Comparison of ENCODE assay signal across 8 cellular contexts in the genomic region with DNA sequence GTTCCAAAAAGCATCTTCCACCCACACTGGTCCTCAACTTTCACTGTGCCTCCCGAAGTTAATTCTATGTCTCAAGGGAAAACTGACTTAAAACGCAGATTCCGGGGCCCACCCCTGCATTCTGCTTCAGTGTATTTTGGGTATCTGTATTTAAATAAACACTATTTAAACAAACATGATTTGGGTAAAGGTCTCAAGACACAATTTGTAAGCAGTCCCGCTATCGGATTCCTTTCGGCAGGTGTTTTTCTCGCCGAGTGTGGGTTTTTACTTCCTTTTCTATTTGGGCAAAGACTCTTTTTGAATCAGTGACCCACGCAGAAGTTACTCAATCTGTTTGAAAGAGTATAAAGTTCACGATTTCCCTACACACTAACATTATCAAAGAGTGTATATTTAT. TPM values are rescaled to one million over a fixed set of nuclear protein-coding genes. Genes with fewer than 3 reads are reported as not detected.
DNase-seq lines count a peak whose midpoint lies in the region; ATAC-seq and TF ChIP-seq lines count a peak whose summit lies in the region.

No MANE protein-coding gene starts in this region.

- H3K36me3 ChIP-seq in CD8-positive, alpha-beta T cell (ENCODE audit: insufficient read depth, low read length) = no peaks in the 10 kb centered on the region
- H3K36me3 ChIP-seq in Loucy (ENCODE audit: insufficient read depth, low read length) (no peaks in the 10 kb centered on the region), neuronal stem cell (replicated peaks in 1 of 2; ENCODE audit: control insufficient read depth in 2 of 2, insufficient read depth in 2 of 2, low read length in 2 of 2) (peaks cover 3 to 41% of the 10 kb centered on the region in 2 donors)

- no peak overlapping the region for H4K91ac ChIP-seq in neuronal stem cell (ENCODE audit: low read depth, low read length, poor library complexity)

- no peak for ATAC-seq in CD8-positive, alpha-beta T cell
- ATAC-seq in HG03342 (IDR thresholded peaks at IDR 0.05; ENCODE audit: unreplicated experiment) = no peak

- no peaks in the 10 kb centered on the region for H3K9me3 ChIP-seq in CD8-positive, alpha-beta T cell (ENCODE audit: low read length)
- no peaks in the 10 kb centered on the region for H3K9me3 ChIP-seq in Loucy (ENCODE audit: insufficient read depth, low read depth, low read length)
- no peaks in the 10 kb centered on the region for H3K9me3 ChIP-seq in neuronal stem cell (replicated peaks in 1 of 2; ENCODE audit: control insufficient read depth in 2 of 2, insufficient read depth in 1 of 2, low read depth in 1 of 2, low read length in 2 of 2)

- no peak overlapping the region for H3K27ac ChIP-seq in CD8-positive, alpha-beta T cell (ENCODE audit: low read depth, low read length)
- H3K27ac ChIP-seq in dorsolateral prefrontal cortex (peak overlapping the region in 17 of 59 donors; percentile 67 to 92 (median 89)), neuronal stem cell (replicated peaks; ENCODE audit: low read length) (no peak overlapping the region)

- H2BK120ac ChIP-seq in neuronal stem cell (ENCODE audit: low read depth, low read length) = no peak overlapping the region

- H3K9me3 Mint-ChIP-seq in CD8-positive, alpha-beta T cell = no peaks in the 10 kb centered on the region

- no peak for TF ChIP-seq CTCF in CD8-positive, alpha-beta T cell (IDR thresholded peaks at IDR 0.05)
- no peak for TF ChIP-seq CTCF in Loucy (conservative IDR thresholded peaks at IDR 0.05; ENCODE audit: low read length)
- TF ChIP-seq CTCF in dorsolateral prefrontal cortex (IDR thresholded peaks at IDR 0.05 in 54 of 56, conservative IDR thresholded peaks at IDR 0.05 in 2 of 56; ENCODE audit: low read depth in 1 of 56, partially characterized antibody in 56 of 56) = no peak

- peak overlapping the region; percentile 58 for H3K4me3 ChIP-seq in CD8-positive, alpha-beta T cell (ENCODE audit: low read depth, low read length)
- H3K4me3 ChIP-seq in Loucy (ENCODE audit: low read length, poor library complexity, severe bottlenecking) (peak overlapping the region; percentile 82), dorsolateral prefrontal cortex (peak overlapping the region in 56 of 59 donors; percentile 6 to 99 (median 88)), neuronal stem cell (ENCODE audit: low read length in 2 of 2) (peak overlapping the region in 1 of 2 donors; percentile 86)

- H4K20me1 ChIP-seq in Loucy (ENCODE audit: insufficient read depth, low read length, poor library complexity, severe bottlenecking) = peaks cover 48% of the 10 kb centered on the region

- no peaks in the 10 kb centered on the region for H3K9me2 ChIP-seq in Loucy (replicated peaks; ENCODE audit: low read depth, low read length)

- H3K79me2 ChIP-seq in Loucy (ENCODE audit: insufficient read depth, low read length) = peaks cover 61% of the 10 kb centered on the region

- H3K27me3 ChIP-seq in CD8-positive, alpha-beta T cell (ENCODE audit: insufficient read depth, low read length) = no peaks in the 10 kb centered on the region
- H3K27me3 ChIP-seq in Loucy (ENCODE audit: insufficient read depth, low read length, poor library complexity, severe bottlenecking) (peaks cover 4% of the 10 kb centered on the region), dorsolateral prefrontal cortex (no peaks in the 10 kb centered on the region), neuronal stem cell (ENCODE audit: control insufficient read depth in 3 of 3, insufficient read depth in 3 of 3, low read depth in 1 of 3, low read length in 3 of 3) (no peaks in the 10 kb centered on the region)

- peaks cover 59% of the 10 kb centered on the region for H3K4me1 Mint-ChIP-seq in CD8-positive, alpha-beta T cell (ENCODE audit: low read depth)

- no peak for DNase-seq in CD8-positive, alpha-beta T cell
- DNase-seq in dorsolateral prefrontal cortex = no peak
- no peak for DNase-seq in neuronal stem cell (ENCODE audit: low spot score)
- DNase-seq in ecto neural progenitor cell (ENCODE audit: low spot score) = no peak
- no peak for DNase-seq in activated gamma-delta T cell treated with Interleukin-2 at 50 U/mL for 16 hours
- DNase-seq in superior temporal gyrus (ENCODE audit: extremely low spot score) = no peak

- H3K27ac Mint-ChIP-seq in CD8-positive, alpha-beta T cell = peak overlapping the region; percentile 94

- no peak overlapping the region for H3K14ac ChIP-seq in neuronal stem cell (ENCODE audit: low read length)

- no CpG with 5 or more reads among the region's 10 CpGs for WGBS in neuronal stem cell (ENCODE audit: extremely low coverage in 2 of 2, insufficient read length in 2 of 2, insufficient replicate concordance in 1 of 2), 2 donors

- POLR2A ChIA-PET in CD8-positive, alpha-beta T cell (lab: Charles Lee) = no interaction called here

- peak overlapping the region; percentile 87 for H3K4me3 Mint-ChIP-seq in CD8-positive, alpha-beta T cell

- H4K8ac ChIP-seq in neuronal stem cell (ENCODE audit: low read depth, low read length) = no peak overlapping the region

- peak overlapping the region; percentile 99 for H3K9ac ChIP-seq in Loucy (ENCODE audit: low read depth, low read length, poor library complexity, severe bottlenecking)
- no peak overlapping the region for H3K9ac ChIP-seq in neuronal stem cell (ENCODE audit: low read depth, low read length, poor library complexity)

- no peaks in the 10 kb centered on the region for H3K27me3 Mint-ChIP-seq in CD8-positive, alpha-beta T cell (ENCODE audit: low read depth)

- H2BK5ac ChIP-seq in neuronal stem cell (ENCODE audit: low read length) = no peak overlapping the region

- H3K4ac ChIP-seq in neuronal stem cell (ENCODE audit: low read length) = no peak overlapping the region

- H3K4me2 ChIP-seq in Loucy (ENCODE audit: low read depth, low read length, poor library complexity, severe bottlenecking) (peak overlapping the region; percentile 94), neuronal stem cell (ENCODE audit: insufficient read depth, low read length, poor library complexity, severe bottlenecking) (peak overlapping the region; percentile 40)

- peaks cover 3% of the 10 kb centered on the region for H3K79me1 ChIP-seq in neuronal stem cell (ENCODE audit: low read depth, low read length)

- no peak overlapping the region for H3K23ac ChIP-seq in neuronal stem cell (ENCODE audit: low read depth, low read length, poor library complexity)

- no peak overlapping the region for H2BK15ac ChIP-seq in neuronal stem cell (ENCODE audit: low read length)

- intact Hi-C loops in CD8-positive, alpha-beta T cell (cut with DNase I, micrococcal nuclease) = loop anchor here (1.0 to 5.0 kb wide), 3 partner anchors 20 to 810 kb away; a partner anchor contains a TSS
- intact Hi-C loops in dorsolateral prefrontal cortex (cut with DNase I) = loop anchor here (5.0 kb wide), 2 partner anchors 40 kb away; no protein-coding TSS in a partner anchor

- no peak overlapping the region for H2AK5ac ChIP-seq in neuronal stem cell (ENCODE audit: low read depth, low read length)

- no peak overlapping the region for H2AFZ ChIP-seq in Loucy (ENCODE audit: low read length)
- H2AFZ ChIP-seq in neuronal stem cell (ENCODE audit: low read length) = no peak overlapping the region

- H2BK12ac ChIP-seq in neuronal stem cell (ENCODE audit: low read length) = no peak overlapping the region

- H3K36me3 Mint-ChIP-seq in CD8-positive, alpha-beta T cell = peaks cover 15% of the 10 kb centered on the region

- CTCF ChIA-PET in CD8-positive, alpha-beta T cell (lab: Charles Lee) = interaction anchor here (0.9 to 7.3 kb wide), 4 partner anchors 17 to 99 kb away, joined by 3 to 52 read pairs (median 21); no protein-coding TSS in a partner anchor

- peaks cover 27% of the 10 kb centered on the region for H3K4me1 ChIP-seq in CD8-positive, alpha-beta T cell (ENCODE audit: insufficient read depth, low read length)
- H3K4me1 ChIP-seq in Loucy (ENCODE audit: insufficient read depth, low read length, poor library complexity, severe bottlenecking) = peaks cover 52% of the 10 kb centered on the region
- H3K4me1 ChIP-seq in neuronal stem cell (ENCODE audit: control insufficient read depth in 2 of 2, insufficient read depth in 1 of 2, low read depth in 1 of 2, low read length in 2 of 2) = peaks cover 5 to 8% of the 10 kb centered on the region in 2 donors

- H3F3A ChIP-seq in Loucy (ENCODE audit: low read depth) = no peaks in the 10 kb centered on the region

- no peak overlapping the region for H3K18ac ChIP-seq in neuronal stem cell (ENCODE audit: low read length)

RNA-seq across cellular contexts. Expression of a gene that starts 1.2 kb away (rescaled TPM):
- 10 to 100 TPM; 12.0 to 14.5 TPM for total RNA-seq in CD8-positive, alpha-beta T cell
- total RNA-seq in dorsolateral prefrontal cortex = 10 to 100 TPM; 17.6 to 81.7 (median 29.7) TPM
- polyA plus RNA-seq in neuronal stem cell (2013, experiment 1 of 2) = 93.1 TPM
- polyA plus RNA-seq in neuronal stem cell (2013, experiment 2 of 2) = 94.2 TPM
